ENCODE assay signal across 16 cellular contexts in the genomic region with DNA sequence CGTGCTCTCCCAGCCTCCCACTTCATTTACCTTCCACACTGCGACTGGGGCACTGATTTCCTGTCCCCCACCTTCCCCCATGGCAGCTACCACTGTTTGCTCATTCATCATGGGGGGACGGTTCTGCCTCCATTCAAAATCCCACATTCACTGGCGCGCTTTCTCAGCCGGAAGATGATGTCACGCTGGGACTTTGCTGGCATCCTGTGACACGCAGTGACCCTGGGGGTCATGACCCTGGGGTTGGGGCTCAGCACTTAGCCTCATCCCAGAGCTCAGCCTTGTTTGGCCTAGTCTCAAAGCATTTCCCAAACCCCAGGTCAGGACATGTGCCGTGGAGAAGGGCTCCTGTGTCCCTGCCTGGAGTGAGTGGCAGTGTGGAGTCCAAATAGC.
"Had no signal": no experiment of that assay in that cellular context is flagged by ENCODE, and none has a peak within 500 bp of the region (broad histone marks: within the 10 kb centered on the region; RNA-seq: fewer than 3 reads in every experiment).

No MANE protein-coding gene starts in this region.

- H3K4me3 ChIP-seq: heart left ventricle, psoas muscle, right lobe of liver, stomach, thoracic aorta, transverse colon had no signal

- H3K36me3 ChIP-seq: right lobe of liver, thoracic aorta, transverse colon had no signal

- H3K4me1 ChIP-seq: foreskin keratinocyte, heart left ventricle, psoas muscle, right lobe of liver, stomach, transverse colon had no signal

- H3K27me3 Mint-ChIP-seq: naive B cell; stimulated activated naive B cell treated with anti-CD40 and anti-IgM and Interleukin-4, amounts not matched to agents 10 μg/mL and 1 μg/mL and 100 μg/mL, for 72 hours had no signal

- H3K27me3 ChIP-seq: heart left ventricle, right lobe of liver, transverse colon had no signal

- DNase-seq: cerebellar nuclear complex; dermis blood vessel endothelial cell; foreskin keratinocyte; heart left ventricle; hippocampal formation; mesendoderm; naive B cell; retina; right lobe of liver; stimulated activated CD4-positive, alpha-beta T cell treated with anti-CD3 and anti-CD28 coated beads, Interleukin-4, amount 100 ng/mL, for 24 hours; stimulated activated naive B cell treated with anti-CD40 and anti-IgM and Interleukin-4, amounts not matched to agents 10 μg/mL and 1 μg/mL and 100 μg/mL, for 72 hours; stomach; substantia nigra; transverse colon had no signal

- H3K9me3 ChIP-seq: heart left ventricle, psoas muscle, right lobe of liver, stomach, thoracic aorta, transverse colon had no signal

- ATAC-seq: foreskin keratinocyte; heart left ventricle; psoas muscle; stimulated activated naive B cell treated with anti-CD40 and anti-IgM and Interleukin-4, amounts not matched to agents 10 μg/mL and 1 μg/mL and 100 μg/mL, for 72 hours had no signal

- H3K4me3 Mint-ChIP-seq: naive B cell; stimulated activated naive B cell treated with anti-CD40 and anti-IgM and Interleukin-4, amounts not matched to agents 10 μg/mL and 1 μg/mL and 100 μg/mL, for 72 hours had no signal

- H3K27ac ChIP-seq: foreskin keratinocyte, heart left ventricle, psoas muscle, right lobe of liver, stomach, thoracic aorta, transverse colon had no signal

- H3K9me3 Mint-ChIP-seq: naive B cell; stimulated activated naive B cell treated with anti-CD40 and anti-IgM and Interleukin-4, amounts not matched to agents 10 μg/mL and 1 μg/mL and 100 μg/mL, for 72 hours had no signal
